ENCODE assay signal across 22 cellular contexts in genomic region chr15:61935493-61935892, GRCh38.
"Had no signal": no experiment of that assay in that cellular context is flagged by ENCODE, and none has a peak within 500 bp of the region (broad histone marks: within the 10 kb centered on the region; RNA-seq: fewer than 3 reads in every experiment).

No MANE protein-coding gene starts in this region.

- FAIRE-seq: endometrium, keratinocyte had no signal

- H3K9me3 ChIP-seq: prostate gland, right atrium auricular region, suprapubic skin, transverse colon, upper lobe of right lung, vagina had no signal

- ATAC-seq: naive thymus-derived CD8-positive, alpha-beta T cell; sciatic nerve; stimulated activated naive CD8-positive, alpha-beta T cell treated with anti-CD3 and anti-CD28 coated beads, Interleukin-15, amount 100 ng/mL, for 72 hours; upper lobe of right lung had no signal

- H3K27me3 ChIP-seq: right atrium auricular region, suprapubic skin, transverse colon, upper lobe of right lung, vagina had no signal

- DNase-seq: dermis blood vessel endothelial cell; effector memory CD4-positive, alpha-beta T cell; naive thymus-derived CD8-positive, alpha-beta T cell; nephron progenitor cell; nucleus accumbens; stimulated activated CD4-positive, alpha-beta T cell treated with anti-CD3 and anti-CD28 coated beads, Interleukin-12 subunit alpha, Interleukin-12 subunit beta, amount 100 ng/mL, for 4 hours; stimulated activated CD4-positive, alpha-beta T cell treated with anti-CD3 and anti-CD28 coated beads, Interleukin-1b, Interleukin-23, amount 100 ng/mL, for 48 hours; stimulated activated CD4-positive, alpha-beta T cell treated with anti-CD3 and anti-CD28 coated beads, Interleukin-4, amount 100 ng/mL, for 1 hour; stimulated activated CD8-positive, alpha-beta memory T cell treated with anti-CD3 and anti-CD28 coated beads, Interleukin-4, amount 100 ng/mL, for 48 hours; stimulated activated naive CD4-positive, alpha-beta T cell; stimulated activated naive CD8-positive, alpha-beta T cell treated with anti-CD3 and anti-CD28 coated beads, Interleukin-15, amount 100 ng/mL, for 72 hours; transverse colon; upper lobe of right lung had no signal

- H3K4me1 ChIP-seq: prostate gland, right atrium auricular region, suprapubic skin, transverse colon, upper lobe of right lung, vagina had no signal

- H3K4me3 ChIP-seq: coronary artery, prostate gland, right atrium auricular region, smooth muscle cell, suprapubic skin, transverse colon, upper lobe of right lung, vagina had no signal

- H3K36me3 ChIP-seq: prostate gland had no signal
